Comparison of ENCODE assay signal across 20 cellular contexts in genomic region chr10:129513312-129513711, GRCh38. TPM values are rescaled to one million over a fixed set of nuclear protein-coding genes. Genes with fewer than 3 reads are reported as not detected.
DNase-seq lines count a peak whose midpoint lies in the region; ATAC-seq and TF ChIP-seq lines count a peak whose summit lies in the region.
"Had no signal": no experiment of that assay in that cellular context is flagged by ENCODE, and none has a peak within 500 bp of the region (broad histone marks: within the 10 kb centered on the region; RNA-seq: fewer than 3 reads in every experiment).

No MANE protein-coding gene starts in this region.

- no peak overlapping the region for H3K4me3 Mint-ChIP-seq in central memory CD8-positive, alpha-beta T cell
- H3K4me3 Mint-ChIP-seq: CD4-positive, alpha-beta T cell; HFFc6 had no signal

- H3K4me1 Mint-ChIP-seq in central memory CD8-positive, alpha-beta T cell, result peaks cover 42% of the 10 kb centered on the region

- no peak for ATAC-seq in heart right ventricle
- ATAC-seq in central memory CD8-positive, alpha-beta T cell (replicated peaks; ENCODE audit: extremely low read depth, poor library complexity, severe bottlenecking), result no peak
- no peak for ATAC-seq in aorta (ENCODE audit: low FRiP score)

- H3K27me3 ChIP-seq in right atrium auricular region (no peaks in the 10 kb centered on the region), heart right ventricle (no peaks in the 10 kb centered on the region), aorta (ENCODE audit: control insufficient read depth in 1 of 2, insufficient read depth in 2 of 2, low read length in 1 of 2) (no peaks in the 10 kb centered on the region)

- H3K9me3 ChIP-seq in right atrium auricular region (no peaks in the 10 kb centered on the region), heart right ventricle (peaks cover 0 to under 1% (median 0%) of the 10 kb centered on the region in 11 donors), aorta (ENCODE audit: control insufficient read depth, low read length) (no peaks in the 10 kb centered on the region)

- TF ChIP-seq CTCF in right atrium auricular region (IDR thresholded peaks at IDR 0.05), result no peak
- no peak for TF ChIP-seq CTCF in heart right ventricle (IDR thresholded peaks at IDR 0.05)

- H3K4me3 ChIP-seq in right atrium auricular region, result no peak overlapping the region
- no peak overlapping the region for H3K4me3 ChIP-seq in heart right ventricle
- no peak overlapping the region for H3K4me3 ChIP-seq in aorta (ENCODE audit: low read length in 2 of 2)

- H3K27ac ChIP-seq in right atrium auricular region (no peak overlapping the region), heart right ventricle (no peak overlapping the region), aorta (ENCODE audit: low read depth in 1 of 2, low read length in 2 of 2) (no peak overlapping the region)

- DNase-seq in right atrium auricular region (ENCODE audit: low spot score) (peak; percentile 36), heart right ventricle (no peak), iPS-NIHi11 (ENCODE audit: low spot score) (peak; percentile 52), aorta (no peak), NOMO-1 treated with dmso at 0.1 percent for 144 hours (lab: John Stamatoyannopoulos, UW; ENCODE audit: unreplicated experiment) (no peak), T-helper 1 cell (no peak), H4 (ENCODE audit: low spot score) (no peak)
- DNase-seq in central memory CD8-positive, alpha-beta T cell (ENCODE audit: low spot score in 2 of 2), result no peak
- DNase-seq: CD4-positive, alpha-beta T cell; DMS153; GF-D8; HFFc6; KG1; MV-4-11; NCI-H1417; NCI-H187; NCI-H2107; NCI-H2227 treated with DMSO at 0.1 percent for 48 hours; NCI-H510A treated with DMSO at 0.1 percent for 48 hours; NCI-H774 had no signal

- H3K36me3 ChIP-seq in right atrium auricular region (no peaks in the 10 kb centered on the region), heart right ventricle (no peaks in the 10 kb centered on the region), aorta (ENCODE audit: control insufficient read depth in 1 of 2, insufficient read depth in 2 of 2, low read length in 1 of 2) (no peaks in the 10 kb centered on the region)

- no peaks in the 10 kb centered on the region for H3K9me3 Mint-ChIP-seq in central memory CD8-positive, alpha-beta T cell

- H3K4me1 ChIP-seq in right atrium auricular region (peaks cover 0 to 3% of the 10 kb centered on the region in 2 donors), heart right ventricle (peaks cover 0 to 13% (median 3%) of the 10 kb centered on the region in 9 donors), aorta (ENCODE audit: control insufficient read depth in 1 of 2, insufficient read depth in 2 of 2, low read length in 2 of 2) (no peaks in the 10 kb centered on the region)

- intact Hi-C loops in heart right ventricle (cut with DNase I), result no loop called here
- intact Hi-C loops in aorta (cut with DNase I), result no loop called here

- H3K27ac Mint-ChIP-seq in central memory CD8-positive, alpha-beta T cell (ENCODE audit: low read depth), result peak overlapping the region; percentile 25
- H3K27ac Mint-ChIP-seq: CD4-positive, alpha-beta T cell; HFFc6 had no signal

- no peaks in the 10 kb centered on the region for H3K27me3 Mint-ChIP-seq in central memory CD8-positive, alpha-beta T cell
- H3K27me3 Mint-ChIP-seq: CD4-positive, alpha-beta T cell had no signal

- 78 to 79% methylated on average over 8 of the region's 8 CpGs for WGBS in heart right ventricle, 2 donors
- 81% methylated on average over 8 of the region's 8 CpGs for WGBS in aorta, 2 donors

- H3K36me3 Mint-ChIP-seq in central memory CD8-positive, alpha-beta T cell (ENCODE audit: insufficient read depth), result peaks cover 2% of the 10 kb centered on the region

RNA-seq across cellular contexts. Expression of gene MGMT, which starts 46.3 kb away (rescaled TPM):
- total RNA-seq in right atrium auricular region (10 to 100 TPM; 18.2 to 19.2 TPM), heart right ventricle (10 to 100 TPM in 8 of 10 donors, 1 to 10 TPM in 2; 8.4 to 17.8 (median 12.9) TPM), aorta (10 to 100 TPM; 13.4 to 30.0 TPM)
- polyA plus RNA-seq in heart right ventricle (10 to 100 TPM; 10.1 to 11.9 TPM), aorta (10 to 100 TPM in 1 of 2 donors, 1 to 10 TPM in 1; 8.8 to 14.7 TPM)
- 12.5 and 13.1 TPM in 2 replicates for total RNA-seq in H4 (2014; rRNA removed; shearing (Covaris generic))

Comparison
In these comparisons a context has a peak if more than half of its experiments do, and no peak if none do; other contexts are left out.
1. DNase-seq: peak in right atrium auricular region (single experiment) and iPS-NIHi11 (single experiment); none in heart right ventricle (0 of 2), central memory CD8-positive, alpha-beta T cell (0 of 2), aorta (0 of 2), NOMO-1 treated with dmso at 0.1 percent for 144 hours (single experiment), T-helper 1 cell (0 of 5) and H4 (single experiment).